Comparison of ENCODE assay signal across 12 cellular contexts in the genomic region with DNA sequence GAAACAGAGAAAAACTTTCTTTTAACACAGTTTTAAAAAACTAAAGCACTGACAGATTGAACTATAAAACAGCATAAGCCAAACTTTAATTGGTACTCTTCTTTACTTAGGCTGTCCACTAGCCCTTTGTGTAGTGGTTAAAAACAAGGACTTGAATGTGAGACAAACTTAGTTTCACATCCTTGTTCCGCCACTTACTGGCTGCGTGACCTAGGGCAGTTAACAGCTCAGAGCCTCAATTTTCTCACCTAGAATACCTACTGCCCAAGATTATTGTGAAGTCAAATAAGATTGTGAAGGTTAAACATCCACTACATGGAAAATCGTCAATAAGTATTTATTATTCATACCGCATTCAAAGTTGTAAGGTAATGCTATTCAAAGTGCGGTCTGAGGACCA. TPM values are rescaled to one million over a fixed set of nuclear protein-coding genes. Genes with fewer than 3 reads are reported as not detected.
A peak's percentile ranks its signal among the peaks of the same experiment; 100 is the strongest.
DNase-seq lines count a peak whose midpoint lies in the region; ATAC-seq and TF ChIP-seq lines count a peak whose summit lies in the region.
"Had no signal": no experiment of that assay in that cellular context is flagged by ENCODE, and none has a peak within 500 bp of the region (broad histone marks: within the 10 kb centered on the region; RNA-seq: fewer than 3 reads in every experiment).

No MANE protein-coding gene starts in this region.

- H3K36me3 ChIP-seq in vagina = no peaks in the 10 kb centered on the region

- no peak overlapping the region for H3K4me3 ChIP-seq in vagina

- peaks cover 12% of the 10 kb centered on the region for H3K4me1 ChIP-seq in vagina

- no peak overlapping the region for H3K27ac Mint-ChIP-seq in brain

- no peaks in the 10 kb centered on the region for H3K9me3 Mint-ChIP-seq in brain

- no peaks in the 10 kb centered on the region for H3K27me3 ChIP-seq in vagina

- peaks cover 41% of the 10 kb centered on the region for H3K4me1 Mint-ChIP-seq in brain

- H3K4me3 Mint-ChIP-seq in brain = peak overlapping the region; percentile 95 to 99 (median 97)

- intact Hi-C loops in vagina (cut with DNase I) = no loop called here

- TF ChIP-seq POLR2A in vagina (IDR thresholded peaks at IDR 0.05) = no peak

- H3K9me3 ChIP-seq in vagina = no peaks in the 10 kb centered on the region

- no peak overlapping the region for H3K27ac ChIP-seq in vagina
- H3K27ac ChIP-seq: KMS-11 had no signal

- peaks cover 8% of the 10 kb centered on the region for H3K36me3 Mint-ChIP-seq in brain

- H3K27me3 Mint-ChIP-seq in brain = peaks cover 15% of the 10 kb centered on the region

- ATAC-seq in GM18499 (IDR thresholded peaks at IDR 0.05; ENCODE audit: insufficient read depth, unreplicated experiment) (peak; percentile 72), GM21526 (IDR thresholded peaks at IDR 0.05; ENCODE audit: low FRiP score, unreplicated experiment) (peak; percentile 75), HG03342 (IDR thresholded peaks at IDR 0.05; ENCODE audit: unreplicated experiment) (peak; percentile 77)

- no peak for DNase-seq in stimulated activated CD4-positive, alpha-beta T cell treated with anti-CD3 and anti-CD28 coated beads, Interleukin-2, amount 100 ng/mL, for 48 hours
- DNase-seq in vagina (ENCODE audit: extremely low spot score in 2 of 2) (no peak), epidermal melanocyte (ENCODE audit: insufficient read length, low spot score) (no peak), COLO668 (lab: John Stamatoyannopoulos, UW; ENCODE audit: unreplicated experiment) (no peak)
- DNase-seq: foreskin fibroblast, retina, SW 1271 had no signal

- TF ChIP-seq CTCF in brain (conservative IDR thresholded peaks at IDR 0.05) = no peak
- no peak for TF ChIP-seq CTCF in vagina (IDR thresholded peaks at IDR 0.05)

RNA-seq across cellular contexts. Expression of a gene that starts 2.0 kb away (rescaled TPM):
- 6.7 TPM for polyA plus RNA-seq in brain (ENCODE audit: insufficient read depth, low read depth, low replicate concordance)
- total RNA-seq in vagina = 8.3 TPM

RNA-seq across cellular contexts. Expression of a gene that starts 24.5 kb away (rescaled TPM):
- polyA plus RNA-seq in brain (ENCODE audit: insufficient read depth, low read depth, low replicate concordance) = 2.0 TPM
- total RNA-seq in vagina = 3.9 TPM
